Comparison of ENCODE assay signal across 13 cellular contexts in genomic region chr9:134341306-134341705, GRCh38. TPM values are rescaled to one million over a fixed set of nuclear protein-coding genes. Genes with fewer than 3 reads are reported as not detected.
A peak's percentile ranks its signal among the peaks of the same experiment; 100 is the strongest.
DNase-seq lines count a peak whose midpoint lies in the region; ATAC-seq and TF ChIP-seq lines count a peak whose summit lies in the region.
"Had no signal": no experiment of that assay in that cellular context is flagged by ENCODE, and none has a peak within 500 bp of the region (broad histone marks: within the 10 kb centered on the region; RNA-seq: fewer than 3 reads in every experiment).

No MANE protein-coding gene starts in this region.

- no peaks in the 10 kb centered on the region for H3K27me3 ChIP-seq in muscle layer of duodenum (ENCODE audit: low read depth, low read length)

- H3K4me3 ChIP-seq in SK-N-MC, result no peak overlapping the region
- no peak overlapping the region for H3K4me3 ChIP-seq in muscle layer of duodenum (ENCODE audit: low read depth in 1 of 2, low read length in 2 of 2)
- no peak overlapping the region for H3K4me3 ChIP-seq in urinary bladder (ENCODE audit: low read depth, low read length)

- H3K27ac Mint-ChIP-seq in activated naive CD8-positive, alpha-beta T cell treated with anti-CD3 and anti-CD28 coated beads for 36 hours, result no peak overlapping the region
- no peak overlapping the region for H3K27ac Mint-ChIP-seq in T-cell
- H3K27ac Mint-ChIP-seq: activated naive CD8-positive, alpha-beta T cell treated with anti-CD3 and anti-CD28 coated beads, Interleukin-2, amount 10 ng/mL, durations not matched to agents 7 days and 5 days had no signal

- TF ChIP-seq POLR2A in erythroblast (IDR thresholded peaks at IDR 0.05; ENCODE audit: low read length), result no peak

- H3K4me1 Mint-ChIP-seq in activated naive CD8-positive, alpha-beta T cell treated with anti-CD3 and anti-CD28 coated beads for 36 hours, result peaks cover 8% of the 10 kb centered on the region
- peaks cover 13% of the 10 kb centered on the region for H3K4me1 Mint-ChIP-seq in activated T-cell treated with anti-CD3 and anti-CD28 coated beads, Interleukin-2, amount 50 U/mL, for 4 hours (ENCODE audit: low read depth)
- peaks cover 19 to 35% (median 26%) of the 10 kb centered on the region in 3 donors for H3K4me1 Mint-ChIP-seq in T-cell

- H3K36me3 Mint-ChIP-seq in activated naive CD8-positive, alpha-beta T cell treated with anti-CD3 and anti-CD28 coated beads for 36 hours, result no peaks in the 10 kb centered on the region
- no peaks in the 10 kb centered on the region for H3K36me3 Mint-ChIP-seq in activated T-cell treated with anti-CD3 and anti-CD28 coated beads, Interleukin-2, amount 50 U/mL, for 4 hours (ENCODE audit: insufficient read depth)
- no peaks in the 10 kb centered on the region for H3K36me3 Mint-ChIP-seq in T-cell
- H3K36me3 Mint-ChIP-seq: activated naive CD8-positive, alpha-beta T cell treated with anti-CD3 and anti-CD28 coated beads, Interleukin-2, amount 10 ng/mL, durations not matched to agents 7 days and 5 days; IgD-negative memory B cell had no signal

- H3K9me3 Mint-ChIP-seq in activated naive CD8-positive, alpha-beta T cell treated with anti-CD3 and anti-CD28 coated beads for 36 hours, result no peaks in the 10 kb centered on the region
- no peaks in the 10 kb centered on the region for H3K9me3 Mint-ChIP-seq in activated T-cell treated with anti-CD3 and anti-CD28 coated beads, Interleukin-2, amount 50 U/mL, for 4 hours
- no peaks in the 10 kb centered on the region for H3K9me3 Mint-ChIP-seq in T-cell
- H3K9me3 Mint-ChIP-seq: activated naive CD8-positive, alpha-beta T cell treated with anti-CD3 and anti-CD28 coated beads, Interleukin-2, amount 10 ng/mL, durations not matched to agents 7 days and 5 days; IgD-negative memory B cell had no signal

- CTCF ChIA-PET in T-cell (lab: Charles Lee), result interaction anchor here in 1 of 2 donors (1.1 kb wide), 1 partner anchor 102 kb away, joined by 3 read pairs; no protein-coding TSS in a partner anchor

- POLR2A ChIA-PET in T-cell (lab: Charles Lee), result no interaction called here

- H3K9me3 ChIP-seq in SK-N-MC (ENCODE audit: low read depth, low read length) (no peaks in the 10 kb centered on the region), muscle layer of duodenum (ENCODE audit: control insufficient read depth in 1 of 2, low read length in 2 of 2) (no peaks in the 10 kb centered on the region)

- no peaks in the 10 kb centered on the region for H3K27me3 Mint-ChIP-seq in activated naive CD8-positive, alpha-beta T cell treated with anti-CD3 and anti-CD28 coated beads for 36 hours
- H3K27me3 Mint-ChIP-seq in activated T-cell treated with anti-CD3 and anti-CD28 coated beads, Interleukin-2, amount 50 U/mL, for 4 hours (ENCODE audit: low read depth), result no peaks in the 10 kb centered on the region
- H3K27me3 Mint-ChIP-seq in T-cell, result no peaks in the 10 kb centered on the region

- 45% methylated on average over 9 of the region's 9 CpGs for WGBS in urinary bladder

- H3K4me3 Mint-ChIP-seq in activated naive CD8-positive, alpha-beta T cell treated with anti-CD3 and anti-CD28 coated beads for 36 hours, result no peak overlapping the region
- no peak overlapping the region for H3K4me3 Mint-ChIP-seq in activated T-cell treated with anti-CD3 and anti-CD28 coated beads, Interleukin-2, amount 50 U/mL, for 4 hours
- H3K4me3 Mint-ChIP-seq in T-cell, result no peak overlapping the region
- H3K4me3 Mint-ChIP-seq: activated naive CD8-positive, alpha-beta T cell treated with anti-CD3 and anti-CD28 coated beads, Interleukin-2, amount 10 ng/mL, durations not matched to agents 7 days and 5 days had no signal

- peaks cover 36 to 91% of the 10 kb centered on the region in 2 donors for H3K4me1 ChIP-seq in muscle layer of duodenum (ENCODE audit: control insufficient read depth in 1 of 2, insufficient read depth in 2 of 2, low read length in 2 of 2)
- peaks cover 2% of the 10 kb centered on the region for H3K4me1 ChIP-seq in urinary bladder (ENCODE audit: insufficient read depth)

- no peak for DNase-seq in SK-N-MC (ENCODE audit: low read depth, low spot score)
- DNase-seq in erythroblast (lab: John Stamatoyannopoulos, UW), result peak; percentile 31 to 57
- DNase-seq in activated naive CD8-positive, alpha-beta T cell treated with anti-CD3 and anti-CD28 coated beads for 36 hours, result no peak
- no peak for DNase-seq in activated T-cell treated with anti-CD3 and anti-CD28 coated beads, Interleukin-2, amount 50 U/mL, for 4 hours
- DNase-seq in activated T-cell treated with anti-CD3 and anti-CD28 coated beads for 4 hours, result no peak
- no peak for DNase-seq in T-cell
- DNase-seq: activated CD4-positive, alpha-beta T cell treated with anti-CD3 and anti-CD28 coated beads, Interleukin-2, amount 50 U/mL, for 48 hours; activated naive CD8-positive, alpha-beta T cell treated with anti-CD3 and anti-CD28 coated beads, Interleukin-2, amount 10 ng/mL, durations not matched to agents 7 days and 5 days; DMS79 treated with DMSO at 0.1 percent for 48 hours; NCI-H2227 treated with DMSO at 0.1 percent for 48 hours had no signal

- peak overlapping the region; percentile 31 for H3K27ac ChIP-seq in SK-N-MC
- H3K27ac ChIP-seq in muscle layer of duodenum (ENCODE audit: low read length), result peak overlapping the region; percentile 40
- H3K27ac ChIP-seq in urinary bladder (ENCODE audit: low read depth), result peak overlapping the region; percentile 66

- H3K36me3 ChIP-seq in SK-N-MC (ENCODE audit: insufficient read depth, low read length) (no peaks in the 10 kb centered on the region), muscle layer of duodenum (ENCODE audit: control insufficient read depth in 1 of 2, insufficient read depth in 2 of 2, low read length in 2 of 2) (no peaks in the 10 kb centered on the region), urinary bladder (ENCODE audit: insufficient read depth) (no peaks in the 10 kb centered on the region)

- no peak for ATAC-seq in activated T-cell treated with anti-CD3 and anti-CD28 coated beads, Interleukin-2, amount 50 U/mL, for 4 hours
- no peak for ATAC-seq in T-cell (replicated peaks in 1 of 4)

- peak overlapping the region; percentile 47 for H3K9ac ChIP-seq in SK-N-MC (ENCODE audit: insufficient read length)

RNA-seq across cellular contexts. Expression of gene RXRA, which starts 15.1 kb away (rescaled TPM):
- 19.7 TPM for total RNA-seq in urinary bladder
- 70.6 TPM for polyA plus RNA-seq in urinary bladder
- 10 to 100 TPM; 11.0 to 11.4 TPM for total RNA-seq in activated naive CD8-positive, alpha-beta T cell treated with anti-CD3 and anti-CD28 coated beads for 36 hours
- total RNA-seq in activated T-cell treated with anti-CD3 and anti-CD28 coated beads, Interleukin-2, amount 50 U/mL, for 4 hours, result 1 to 10 TPM; 4.7 to 7.6 (median 4.7) TPM
- total RNA-seq in T-cell, result 10 to 100 TPM in 4 of 5 donors, 1 to 10 TPM in 1; 5.6 to 17.7 (median 14.5) TPM

Comparison
In these comparisons a context has a peak if more than half of its experiments do, and no peak if none do; other contexts are left out.
1. DNase-seq: peak in erythroblast (2 of 2); none in SK-N-MC (single experiment), activated naive CD8-positive, alpha-beta T cell treated with anti-CD3 and anti-CD28 coated beads for 36 hours (single experiment), activated T-cell treated with anti-CD3 and anti-CD28 coated beads, Interleukin-2, amount 50 U/mL, for 4 hours (single experiment), activated T-cell treated with anti-CD3 and anti-CD28 coated beads for 4 hours (single experiment) and T-cell (0 of 34).
2. Peak in every context shown above with its lines, with median percentiles within 50 percentile points of each other: H3K27ac ChIP-seq.